27 cellular contexts compared by ENCODE assay signal in genomic region chr4:121817701-121818100, GRCh38. TPM values are rescaled to one million over a fixed set of nuclear protein-coding genes. Genes with fewer than 3 reads are reported as not detected.
DNase-seq lines count a peak whose midpoint lies in the region; ATAC-seq and TF ChIP-seq lines count a peak whose summit lies in the region.
"Had no signal": no experiment of that assay in that cellular context is flagged by ENCODE, and none has a peak within 500 bp of the region (broad histone marks: within the 10 kb centered on the region; RNA-seq: fewer than 3 reads in every experiment).

No MANE protein-coding gene starts in this region.

- H3K36me3 Mint-ChIP-seq in activated naive CD4-positive, alpha-beta T cell treated with anti-CD3 and anti-CD28 coated beads, Interleukin-2, amount 50 U/mL, for 72 hours, result peaks cover 16 to 19% of the 10 kb centered on the region in 2 donors
- H3K36me3 Mint-ChIP-seq in memory B cell (peaks cover 11% of the 10 kb centered on the region), Calu3 (ENCODE audit: insufficient read depth, unreplicated experiment) (peaks cover 28% of the 10 kb centered on the region)
- H3K36me3 Mint-ChIP-seq: IgD-negative memory B cell had no signal

- no peak for DNase-seq in activated naive CD4-positive, alpha-beta T cell treated with anti-CD3 and anti-CD28 coated beads, Interleukin-2, amount 50 U/mL, for 72 hours (ENCODE audit: low spot score in 2 of 2)
- no peak for DNase-seq in activated naive CD4-positive, alpha-beta T cell treated with Interleukin-2 at 50 U/mL for 16 hours
- DNase-seq in SK-N-MC (ENCODE audit: low read depth, low spot score) (no peak), memory B cell (ENCODE audit: low spot score in 2 of 2) (no peak), Calu3 (no peak), left cardiac atrium (no peak)
- DNase-seq: activated CD4-positive, alpha-beta T cell treated with anti-CD3 and anti-CD28 coated beads for 1 hour; activated effector memory CD4-positive, alpha-beta T cell treated with anti-CD3 and anti-CD28 coated beads, Interleukin-2, amount 50 U/mL, for 16 hours; amniotic stem cell; brain microvascular endothelial cell; GOT3; MG63; midbrain; naive thymus-derived CD8-positive, alpha-beta T cell; NCI-H2029; NCI-H524 treated with DMSO at 0.1 percent for 48 hours; NK-92 treated with Interleukin-12 subunit alpha and Interleukin-12 subunit beta, amount 100 ng/mL, for 24 hours; occipital lobe; psoas muscle; SIG-M5; stimulated activated CD4-positive, alpha-beta T cell treated with anti-CD3 and anti-CD28 coated beads, Interleukin-4, amount 100 ng/mL, for 4 hours; stimulated activated naive B cell treated with anti-CD40 and anti-IgM and Interleukin-4, amounts not matched to agents 10 μg/mL and 1 μg/mL and 100 μg/mL, for 72 hours; testis had no signal

- H3K27me3 Mint-ChIP-seq in memory B cell (no peaks in the 10 kb centered on the region), Calu3 (ENCODE audit: unreplicated experiment) (no peaks in the 10 kb centered on the region)
- H3K27me3 Mint-ChIP-seq: IgD-negative memory B cell; naive thymus-derived CD8-positive, alpha-beta T cell; stimulated activated naive B cell treated with anti-CD40 and anti-IgM and Interleukin-4, amounts not matched to agents 10 μg/mL and 1 μg/mL and 100 μg/mL, for 72 hours had no signal

- peaks cover 10% of the 10 kb centered on the region; the same call in 1 of the 2 replicates for H4K20me1 ChIP-seq in DOHH2 (ENCODE audit: control insufficient read depth, insufficient read depth, low read depth, low read length)

- H3K27me3 ChIP-seq in DOHH2 (ENCODE audit: control insufficient read depth, low read length), result no peaks in the 10 kb centered on the region
- H3K27me3 ChIP-seq: brain microvascular endothelial cell, MG63, testis had no signal

- no peaks in the 10 kb centered on the region for H3K9me3 ChIP-seq in DOHH2 (ENCODE audit: control insufficient read depth, insufficient read depth, low read length)
- H3K9me3 ChIP-seq in SK-N-MC (ENCODE audit: low read depth, low read length), result no peaks in the 10 kb centered on the region
- H3K9me3 ChIP-seq: MG63, psoas muscle, testis had no signal

- TF ChIP-seq CTCF in DOHH2 (IDR thresholded peaks at IDR 0.05; ENCODE audit: low read depth, low read length, poor library complexity, severe bottlenecking), result no peak
- TF ChIP-seq CTCF in Calu3 (IDR thresholded peaks at IDR 0.05; ENCODE audit: unreplicated experiment), result no peak

- no peak overlapping the region for H3K4me3 ChIP-seq in DOHH2 (ENCODE audit: low read length)
- H3K4me3 ChIP-seq in SK-N-MC, result no peak overlapping the region
- H3K4me3 ChIP-seq: MG63, psoas muscle, testis had no signal

- H3K27ac Mint-ChIP-seq in activated naive CD4-positive, alpha-beta T cell treated with anti-CD3 and anti-CD28 coated beads, Interleukin-2, amount 50 U/mL, for 72 hours, result peak overlapping the region; percentile 1 to 10
- H3K27ac Mint-ChIP-seq in memory B cell (peak overlapping the region; percentile 45), Calu3 (ENCODE audit: unreplicated experiment) (no peak overlapping the region)
- H3K27ac Mint-ChIP-seq: IgD-negative memory B cell; stimulated activated naive B cell treated with anti-CD40 and anti-IgM and Interleukin-4, amounts not matched to agents 10 μg/mL and 1 μg/mL and 100 μg/mL, for 72 hours had no signal

- peak overlapping the region; percentile 9; the same call in 1 of the 2 replicates for H3K4me2 ChIP-seq in DOHH2 (ENCODE audit: low read length)

- intact Hi-C loops in Calu3 (cut with micrococcal nuclease; ENCODE audit: unreplicated experiment) (no loop called here), left cardiac atrium (cut with DNase I) (no loop called here)

- H3K9me2 ChIP-seq in DOHH2 (replicated peaks; ENCODE audit: control insufficient read depth, low read length), result no peaks in the 10 kb centered on the region

- BruUV-seq in Calu3 (replicated peaks; lab: Mats Ljungman, UMichigan), result no TSS peak

- no peak overlapping the region for H3K4me3 Mint-ChIP-seq in memory B cell
- H3K4me3 Mint-ChIP-seq in Calu3 (ENCODE audit: low read depth, unreplicated experiment), result no peak overlapping the region
- H3K4me3 Mint-ChIP-seq: naive thymus-derived CD8-positive, alpha-beta T cell; stimulated activated naive B cell treated with anti-CD40 and anti-IgM and Interleukin-4, amounts not matched to agents 10 μg/mL and 1 μg/mL and 100 μg/mL, for 72 hours had no signal

- H3K36me3 ChIP-seq in DOHH2 (ENCODE audit: control insufficient read depth, low read length) (peaks cover 97% of the 10 kb centered on the region), SK-N-MC (ENCODE audit: insufficient read depth, low read length) (peaks cover 96% of the 10 kb centered on the region)

- no peaks in the 10 kb centered on the region for H3K9me3 Mint-ChIP-seq in activated naive CD4-positive, alpha-beta T cell treated with anti-CD3 and anti-CD28 coated beads, Interleukin-2, amount 50 U/mL, for 72 hours
- H3K9me3 Mint-ChIP-seq in memory B cell (no peaks in the 10 kb centered on the region), Calu3 (ENCODE audit: low read depth, unreplicated experiment) (no peaks in the 10 kb centered on the region)
- H3K9me3 Mint-ChIP-seq: IgD-negative memory B cell; naive thymus-derived CD8-positive, alpha-beta T cell; stimulated activated naive B cell treated with anti-CD40 and anti-IgM and Interleukin-4, amounts not matched to agents 10 μg/mL and 1 μg/mL and 100 μg/mL, for 72 hours had no signal

- ATAC-seq in activated naive CD4-positive, alpha-beta T cell treated with anti-CD3 and anti-CD28 coated beads, Interleukin-2, amount 50 U/mL, for 72 hours, result no peak
- ATAC-seq in memory B cell (ENCODE audit: low read depth) (no peak), left cardiac atrium (no peak)
- ATAC-seq: naive thymus-derived CD8-positive, alpha-beta T cell; psoas muscle; stimulated activated naive B cell treated with anti-CD40 and anti-IgM and Interleukin-4, amounts not matched to agents 10 μg/mL and 1 μg/mL and 100 μg/mL, for 72 hours had no signal

- no peak overlapping the region for H3K9ac ChIP-seq in SK-N-MC (ENCODE audit: insufficient read length)

- H3K79me2 ChIP-seq in DOHH2 (ENCODE audit: control insufficient read depth, low read length), result peaks cover 72% of the 10 kb centered on the region

- H3K4me1 Mint-ChIP-seq in memory B cell (peaks cover 1% of the 10 kb centered on the region), Calu3 (ENCODE audit: low read depth, unreplicated experiment) (peaks cover 10% of the 10 kb centered on the region)

- H3K4me1 ChIP-seq in DOHH2 (ENCODE audit: control insufficient read depth, low read length), result peaks cover 38% of the 10 kb centered on the region
- H3K4me1 ChIP-seq: psoas muscle, testis had no signal

- CTCF ChIA-PET in Calu3 (lab: Charles Lee), result no interaction called here

- no peak overlapping the region for H3K27ac ChIP-seq in DOHH2 (ENCODE audit: low read depth, low read length)
- H3K27ac ChIP-seq in SK-N-MC, result peak overlapping the region; percentile 33; the same call in 1 of the 2 replicates
- H3K27ac ChIP-seq: brain microvascular endothelial cell, C4-2B, psoas muscle, testis had no signal

- peaks cover 67% of the 10 kb centered on the region for H3F3A ChIP-seq in DOHH2 (ENCODE audit: control insufficient read depth, insufficient read depth)

RNA-seq across cellular contexts. Expression of gene CCNA2, which starts 6.0 kb away (rescaled TPM):
- total RNA-seq in activated naive CD4-positive, alpha-beta T cell treated with anti-CD3 and anti-CD28 coated beads, Interleukin-2, amount 50 U/mL, for 72 hours, result 100 to 1,000 TPM; 105 to 125 TPM
- total RNA-seq in Calu3 (2022), result 26.9 and 32.6 TPM in 2 replicates
- 1 to 10 TPM in 1 of 2 donors, under 1 TPM in 1; 0.26 to 1.7 TPM for total RNA-seq in left cardiac atrium

RNA-seq across cellular contexts. Expression of gene EXOSC9, which starts 16.6 kb away (rescaled TPM):
- 10 to 100 TPM; 66.3 to 75.4 TPM for total RNA-seq in activated naive CD4-positive, alpha-beta T cell treated with anti-CD3 and anti-CD28 coated beads, Interleukin-2, amount 50 U/mL, for 72 hours
- total RNA-seq in Calu3 (2022) (18.8 and 22.3 TPM in 2 replicates), left cardiac atrium (10 to 100 TPM; 11.0 to 15.1 TPM)

RNA-seq across cellular contexts. Expression of gene BBS7, which starts 52.6 kb away (rescaled TPM):
- 10 to 100 TPM; 13.9 to 17.6 TPM for total RNA-seq in activated naive CD4-positive, alpha-beta T cell treated with anti-CD3 and anti-CD28 coated beads, Interleukin-2, amount 50 U/mL, for 72 hours
- 11.7 and 12.4 TPM in 2 replicates for total RNA-seq in Calu3 (2022)
- 1 to 10 TPM; 8.0 to 9.4 TPM for total RNA-seq in left cardiac atrium

RNA-seq across cellular contexts. Expression of gene SMIM43, which starts 52.7 kb away (rescaled TPM):
- not detected for total RNA-seq in activated naive CD4-positive, alpha-beta T cell treated with anti-CD3 and anti-CD28 coated beads, Interleukin-2, amount 50 U/mL, for 72 hours
- not detected in 2 replicates for total RNA-seq in Calu3 (2022)
- total RNA-seq in left cardiac atrium, result not detected
- total RNA-seq: liver; naive thymus-derived CD8-positive, alpha-beta T cell; psoas muscle had no signal

Comparison
In these comparisons a context has a peak if more than half of its experiments do, and no peak if none do; other contexts are left out.
1. RNA of gene CCNA2, which starts 6.0 kb away (total RNA-seq): 105 to 125 TPM in activated naive CD4-positive, alpha-beta T cell treated with anti-CD3 and anti-CD28 coated beads, Interleukin-2, amount 50 U/mL, for 72 hours and 26.9 to 32.6 TPM in Calu3; 0.26 to 1.7 TPM in left cardiac atrium; every median in the first group is over 10 times any median in the second.